11 cellular contexts compared by ENCODE assay signal in the genomic region with DNA sequence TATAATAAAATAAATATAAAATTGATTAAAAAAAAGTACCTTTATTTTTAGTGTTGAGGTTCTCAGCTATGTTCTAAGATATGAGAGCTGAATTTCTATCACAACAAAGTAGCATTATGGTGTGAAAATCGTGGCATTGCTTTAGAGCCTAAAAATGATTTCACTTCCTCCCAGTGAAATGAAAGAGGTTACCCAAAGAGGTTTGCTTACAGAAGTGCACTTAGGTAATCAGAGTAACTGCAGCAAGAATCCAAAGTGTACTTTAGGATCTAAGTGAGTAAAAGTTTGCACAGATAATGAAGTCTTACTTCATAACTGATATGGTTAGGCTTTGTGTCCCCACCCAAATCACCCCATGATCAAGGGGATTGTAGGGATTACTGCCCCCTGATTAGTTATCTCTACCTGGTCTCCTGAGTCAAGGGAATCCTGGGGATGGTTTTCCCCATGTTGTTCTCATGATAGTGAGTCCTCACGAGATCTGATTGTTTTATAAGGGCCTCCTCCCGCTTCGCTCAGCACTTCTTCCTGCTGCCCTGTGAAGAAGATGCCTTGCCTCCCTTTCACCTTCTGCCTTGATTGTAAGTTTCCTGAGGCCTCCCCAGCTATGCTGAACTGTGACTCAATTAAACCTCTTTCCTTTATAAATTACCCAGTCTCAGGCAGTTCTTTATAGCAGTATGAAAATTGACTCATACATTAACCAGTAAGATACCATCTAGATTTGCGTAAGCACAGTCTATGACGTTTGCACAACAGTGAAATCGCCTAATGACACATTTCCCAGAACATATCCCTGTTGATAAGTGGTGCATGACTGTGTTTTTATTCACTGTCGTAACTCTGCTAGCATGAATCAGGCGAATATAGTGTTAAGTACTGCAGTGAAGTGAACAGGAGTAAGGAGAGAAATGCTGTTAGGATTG. TPM values are rescaled to one million over a fixed set of nuclear protein-coding genes. Genes with fewer than 3 reads are reported as not detected.
DNase-seq lines count a peak whose midpoint lies in the region; ATAC-seq, FAIRE-seq and TF ChIP-seq lines count a peak whose summit lies in the region.
"Had no signal": no experiment of that assay in that cellular context is flagged by ENCODE, and none has a peak within 500 bp of the region (broad histone marks: within the 10 kb centered on the region; RNA-seq: fewer than 3 reads in every experiment).

No MANE protein-coding gene starts in this region.

- peaks cover 9% of the 10 kb centered on the region for H3K36me3 Mint-ChIP-seq in MCF 10A (ENCODE audit: insufficient read depth, unreplicated experiment)

- H3K79me2 ChIP-seq in endothelial cell of umbilical vein (ENCODE audit: control insufficient read depth, insufficient read depth, low read length) = no peaks in the 10 kb centered on the region

- ATAC-seq in stimulated activated naive CD8-positive, alpha-beta T cell treated with anti-CD3 and anti-CD28 coated beads, Interleukin-15, Interleukin-2, amounts not matched to agents 100 U/mL and 50 U/mL, for 24 hours = peak; percentile 85
- ATAC-seq in HG03139 (IDR thresholded peaks at IDR 0.05; ENCODE audit: unreplicated experiment) = no peak
- ATAC-seq: CD8-positive, alpha-beta T cell had no signal

- POLR2A ChIA-PET in MCF 10A (lab: Yijun Ruan, JAX) = no interaction called here
- POLR2A ChIA-PET in endothelial cell of umbilical vein (lab: Charles Lee) = no interaction called here

- H2AFZ ChIP-seq in endothelial cell of umbilical vein (ENCODE audit: low read depth, low read length) = no peak overlapping the region

- H3K27me3 ChIP-seq in breast epithelium (no peaks in the 10 kb centered on the region), endothelial cell of umbilical vein (ENCODE audit: control insufficient read depth in 2 of 2, insufficient read depth in 2 of 2, low read length in 2 of 2) (no peaks in the 10 kb centered on the region)

- BruUV-seq in MCF 10A (replicated peaks; lab: Mats Ljungman, UMichigan) (no TSS peak), endothelial cell of umbilical vein (replicated peaks; lab: Mats Ljungman, UMichigan) (no TSS peak)

- CTCF ChIA-PET in MCF 10A (lab: Yijun Ruan, JAX) (interaction anchor here (1.1 kb wide), 1 partner anchor 165 kb away, joined by 3 read pairs; no protein-coding TSS in a partner anchor), endothelial cell of umbilical vein (lab: Charles Lee) (no interaction called here)

- H4K20me1 ChIP-seq in endothelial cell of umbilical vein (replicated peaks; ENCODE audit: control insufficient read depth, extremely low read depth, insufficient read depth, low read length) = no peaks in the 10 kb centered on the region

- no peak overlapping the region for H3K4me2 ChIP-seq in endothelial cell of umbilical vein (ENCODE audit: insufficient read depth, low read length)

- TF ChIP-seq POLR2A in breast epithelium (IDR thresholded peaks at IDR 0.05) (no peak), NB4 (IDR thresholded peaks at IDR 0.05; ENCODE audit: extremely low read depth, insufficient read length) (no peak), endothelial cell of umbilical vein (IDR thresholded peaks at IDR 0.05; ENCODE audit: low read depth, low read length) (no peak)

- H3K9me3 Mint-ChIP-seq in MCF 10A (ENCODE audit: unreplicated experiment) = no peaks in the 10 kb centered on the region
- H3K9me3 Mint-ChIP-seq: CD8-positive, alpha-beta T cell had no signal

- FAIRE-seq in endothelial cell of umbilical vein (lab: Jason Lieb, UNC) = no peak

- no peaks in the 10 kb centered on the region for H3K4me1 ChIP-seq in breast epithelium
- H3K4me1 ChIP-seq in endothelial cell of umbilical vein (ENCODE audit: control insufficient read depth, extremely low read depth, insufficient read depth, low read length) = no peaks in the 10 kb centered on the region

- DNase-seq in MCF 10A (ENCODE audit: unreplicated experiment) (peak; percentile 78), breast epithelium (ENCODE audit: low spot score in 2 of 2) (no peak), NB4 (ENCODE audit: low read depth) (peak; percentile 85), endothelial cell of umbilical vein (ENCODE audit: low read depth, low spot score) (peak; percentile 58), NCI-H1417 treated with DMSO at 0.1 percent for 48 hours (lab: John Stamatoyannopoulos, UW) (no peak), SK-N-DZ (ENCODE audit: low spot score) (no peak)
- DNase-seq in stimulated activated naive CD8-positive, alpha-beta T cell treated with anti-CD3 and anti-CD28 coated beads, Interleukin-15, Interleukin-2, amounts not matched to agents 100 U/mL and 50 U/mL, for 24 hours = no peak
- DNase-seq: CD8-positive, alpha-beta T cell; NCI-H1048 had no signal

- no peak overlapping the region for H3K27ac ChIP-seq in breast epithelium
- H3K27ac ChIP-seq in endothelial cell of umbilical vein (ENCODE audit: insufficient read depth, low read depth, low read length) = no peak overlapping the region
- H3K27ac ChIP-seq: coronary artery had no signal

- peak overlapping the region; percentile 78 for H3K27ac Mint-ChIP-seq in MCF 10A (ENCODE audit: low read depth, unreplicated experiment)
- H3K27ac Mint-ChIP-seq: CD8-positive, alpha-beta T cell had no signal

- H3K9me1 ChIP-seq in endothelial cell of umbilical vein (replicated peaks; ENCODE audit: control insufficient read depth, extremely low read depth, insufficient read depth, low read length) = no peaks in the 10 kb centered on the region

- H3K4me1 Mint-ChIP-seq in MCF 10A (ENCODE audit: insufficient read depth, unreplicated experiment) = peaks cover 9% of the 10 kb centered on the region

- H3K9me3 ChIP-seq in breast epithelium = no peaks in the 10 kb centered on the region
- no peaks in the 10 kb centered on the region for H3K9me3 ChIP-seq in endothelial cell of umbilical vein (replicated peaks; ENCODE audit: control insufficient read depth, insufficient read depth, low read length)

- H3K4me3 Mint-ChIP-seq in MCF 10A (ENCODE audit: unreplicated experiment) = no peak overlapping the region
- H3K4me3 Mint-ChIP-seq: CD8-positive, alpha-beta T cell had no signal

- dilution Hi-C loops in endothelial cell of umbilical vein (cut with MboI; ENCODE audit: extremely low pct_ligation_motif_present, low sequenced_read_pairs) = no loop called here

- no peak overlapping the region for H3K9ac ChIP-seq in endothelial cell of umbilical vein (replicated peaks; ENCODE audit: extremely low read depth, insufficient read depth, low read length)

- intact Hi-C loops in MCF 10A (cut with micrococcal nuclease) (no loop called here), breast epithelium (cut with DNase I; ENCODE audit: low total_unique reads) (no loop called here), endothelial cell of umbilical vein (cut with micrococcal nuclease) (loop anchor here (2.0 kb wide), 1 partner anchor 37 kb away; no protein-coding TSS in a partner anchor)

- no peak overlapping the region for H3K4me3 ChIP-seq in breast epithelium
- H3K4me3 ChIP-seq in NB4 (ENCODE audit: low read depth, low read length) = no peak overlapping the region
- no peak overlapping the region for H3K4me3 ChIP-seq in endothelial cell of umbilical vein (replicated peaks in 1 of 3; ENCODE audit: insufficient read depth in 1 of 3, low read depth in 1 of 3, low read length in 3 of 3)
- H3K4me3 ChIP-seq: coronary artery had no signal

- H3K27me3 Mint-ChIP-seq in MCF 10A (ENCODE audit: insufficient read depth, unreplicated experiment) = no peaks in the 10 kb centered on the region

- no peak for TF ChIP-seq CTCF in MCF 10A (IDR thresholded peaks at IDR 0.05; ENCODE audit: unreplicated experiment)
- no peak for TF ChIP-seq CTCF in breast epithelium (IDR thresholded peaks at IDR 0.05)
- TF ChIP-seq CTCF in NB4 (IDR thresholded peaks at IDR 0.05; ENCODE audit: low read depth, low read length) = no peak
- no peak for TF ChIP-seq CTCF in endothelial cell of umbilical vein (IDR thresholded peaks at IDR 0.05; ENCODE audit: extremely low read depth in 1 of 2, insufficient read depth in 1 of 2, low read depth in 1 of 2, low read length in 2 of 2)

- H3K36me3 ChIP-seq in breast epithelium (no peaks in the 10 kb centered on the region), endothelial cell of umbilical vein (ENCODE audit: control insufficient read depth in 2 of 2, extremely low read depth in 1 of 2, insufficient read depth in 2 of 2, low read length in 2 of 2) (no peaks in the 10 kb centered on the region)

TF ChIP-seq in endothelial cell of umbilical vein, 7 proteins besides CTCF, POLR2A, EP300 and RAD21:
- peak; percentile 63 for TF ChIP-seq GATA2 (IDR thresholded peaks at IDR 0.05; ENCODE audit: insufficient read depth, insufficient read length, low read depth, low read length)
- no peak for TF ChIP-seq FOS (IDR thresholded peaks at IDR 0.05; ENCODE audit: borderline replicate concordance, insufficient read depth, low read length)
- TF ChIP-seq MAX (IDR thresholded peaks at IDR 0.05; ENCODE audit: insufficient read depth, insufficient read length) = no peak
- no peak for TF ChIP-seq POLR2AphosphoS5 (IDR thresholded peaks at IDR 0.05; ENCODE audit: insufficient read depth, low read depth, low read length)
- TF ChIP-seq JUN (IDR thresholded peaks at IDR 0.05; ENCODE audit: borderline replicate concordance, insufficient read depth, insufficient read length, low read depth) = peak; percentile 34
- no peak for TF ChIP-seq MYC (IDR thresholded peaks at IDR 0.05; ENCODE audit: low read depth, low read length)

RNA-seq across cellular contexts. Expression of gene LRRC70, which starts 40.3 kb away (rescaled TPM):
- total RNA-seq in MCF 10A (2022) = 0.54 and 0.61 TPM in 2 replicates
- 1 to 10 TPM; 6.4 to 9.5 (median 8.6) TPM for total RNA-seq in breast epithelium
- 24.5 and 26.5 TPM in 2 replicates for total RNA-seq in endothelial cell of umbilical vein
- polyA plus RNA-seq in endothelial cell of umbilical vein = 28.8 and 32.6 TPM in 2 replicates
- 34.3 and 42.2 TPM in 2 replicates for polyA plus RNA-seq in endothelial cell of umbilical vein (2011; cell fraction: cytosol; rRNA removed)
- polyA plus RNA-seq in endothelial cell of umbilical vein (2011; cell fraction: nucleus; rRNA removed) = 50.6 and 56.2 TPM in 2 replicates
- polyA plus RNA-seq in endothelial cell of umbilical vein (2012) = 23.2 and 31.6 TPM in 2 replicates
- polyA minus RNA-seq in endothelial cell of umbilical vein = 22.6 and 30.1 TPM in 2 replicates
- not detected for polyA minus RNA-seq in endothelial cell of umbilical vein (2011; cell fraction: cytosol; rRNA and poly(A)+ RNA removed)
- 57.5 and 74.3 TPM in 2 replicates for polyA minus RNA-seq in endothelial cell of umbilical vein (2011; cell fraction: nucleus; rRNA and poly(A)+ RNA removed)
- 0.34 TPM in 1 of 2 replicates, not detected in the other for polyA plus RNA-seq in SK-N-DZ (2014; cell fraction: cytosol; rRNA removed)
- 0.67 and 0.69 TPM in 2 replicates for polyA plus RNA-seq in SK-N-DZ (2014; cell fraction: nucleus; rRNA removed)

Comparison
In these comparisons a context has a peak if more than half of its experiments do, and no peak if none do; other contexts are left out.
1. DNase-seq: peak in MCF 10A (single experiment), NB4 (single experiment) and endothelial cell of umbilical vein (single experiment); none in breast epithelium (0 of 2), stimulated activated naive CD8-positive, alpha-beta T cell treated with anti-CD3 and anti-CD28 coated beads, Interleukin-15, Interleukin-2, amounts not matched to agents 100 U/mL and 50 U/mL, for 24 hours (single experiment), NCI-H1417 treated with DMSO at 0.1 percent for 48 hours (single experiment) and SK-N-DZ (single experiment).